10 cellular contexts compared by ENCODE assay signal in genomic region chr11:126332221-126332711, GRCh38. TPM values are rescaled to one million over a fixed set of nuclear protein-coding genes. Genes with fewer than 3 reads are reported as not detected.
DNase-seq lines count a peak whose midpoint lies in the region; ATAC-seq, FAIRE-seq and TF ChIP-seq lines count a peak whose summit lies in the region.
"Had no signal": no experiment of that assay in that cellular context is flagged by ENCODE, and none has a peak within 500 bp of the region (broad histone marks: within the 10 kb centered on the region; RNA-seq: fewer than 3 reads in every experiment).

No MANE protein-coding gene starts in this region.

- H2BK15ac ChIP-seq in H9 (ENCODE audit: low read depth, low read length): no peak overlapping the region

- no peak overlapping the region for H2AK5ac ChIP-seq in H9 (ENCODE audit: insufficient read length, low read length)

- no peaks in the 10 kb centered on the region for H3K27me3 Mint-ChIP-seq in H9 (ENCODE audit: low read depth)

- no peak overlapping the region for H3K14ac ChIP-seq in H9 (ENCODE audit: insufficient read depth, low read length)

- H4K8ac ChIP-seq in H9 (replicated peaks; ENCODE audit: insufficient read length, low read depth, low read length): no peak overlapping the region

- no peaks in the 10 kb centered on the region for H3K9me3 ChIP-seq in left lung
- no peaks in the 10 kb centered on the region for H3K9me3 ChIP-seq in H9 (ENCODE audit: control insufficient read depth, low read depth, low read length)

- H3K4me1 ChIP-seq in left lung: peaks cover 0 to 16% of the 10 kb centered on the region in 2 donors
- no peaks in the 10 kb centered on the region; the same call in 1 of the 2 replicates for H3K4me1 ChIP-seq in H9 (ENCODE audit: insufficient read depth, low read length)

- H3T11ph ChIP-seq in H9 (ENCODE audit: low read length): no peak overlapping the region

- H3K18ac ChIP-seq in H9 (ENCODE audit: insufficient read length, low read depth, low read length): no peak overlapping the region

- H3K79me2 ChIP-seq in H9 (ENCODE audit: insufficient read depth, low read length): no peaks in the 10 kb centered on the region

- H2BK5ac ChIP-seq in H9 (ENCODE audit: insufficient read length, low read length): no peak overlapping the region

- no peaks in the 10 kb centered on the region for H3K79me1 ChIP-seq in H9 (ENCODE audit: insufficient read depth, low read depth, low read length, poor library complexity, severe bottlenecking)

- no peak overlapping the region for H4K91ac ChIP-seq in H9 (ENCODE audit: insufficient read length, low read depth, low read length)

- intact Hi-C loops in left lung (cut with DNase I): no loop called here

- no peak overlapping the region for H3K4me2 ChIP-seq in H9 (ENCODE audit: insufficient read depth, insufficient read length, low read length)

- no peak for FAIRE-seq in bronchial epithelial cell (lab: Jason Lieb, UNC)

- H3K27ac ChIP-seq in left lung: no peak overlapping the region
- no peak overlapping the region for H3K27ac ChIP-seq in H9 (ENCODE audit: insufficient read length, low read depth, low read length)

- no peak for TF ChIP-seq CTCF in bronchial epithelial cell (IDR thresholded peaks at IDR 0.05; ENCODE audit: insufficient read depth, low read length, severe bottlenecking)
- no peak for TF ChIP-seq CTCF in left lung (IDR thresholded peaks at IDR 0.05)
- no peak for TF ChIP-seq CTCF in H9 (conservative IDR thresholded peaks at IDR 0.05)

- no peak overlapping the region for H4K5ac ChIP-seq in H9 (ENCODE audit: insufficient read length, low read depth, low read length)

- H3K4ac ChIP-seq in H9 (ENCODE audit: low read depth, low read length): no peak overlapping the region

- no peak overlapping the region for H2BK120ac ChIP-seq in H9 (ENCODE audit: low read depth, low read length, poor library complexity, severe bottlenecking)

- H3K56ac ChIP-seq in H9 (ENCODE audit: insufficient read length, low read depth, low read length): no peak overlapping the region

- H2AFZ ChIP-seq in H9 (ENCODE audit: low read length): no peak overlapping the region

- H3K4me1 Mint-ChIP-seq in H9: peaks cover 9 to 11% of the 10 kb centered on the region in 2 experiments

- H3K36me3 Mint-ChIP-seq in H9 (ENCODE audit: insufficient read depth in 1 of 3, low read depth in 3 of 3): peaks cover 12 to 36% (median 18%) of the 10 kb centered on the region in 3 experiments; a peak in 6 of 7 replicates

- no peak overlapping the region for H3K9ac ChIP-seq in H9 (ENCODE audit: extremely low read depth, insufficient read length, low read length)

- peaks cover 3% of the 10 kb centered on the region for H4K20me1 ChIP-seq in H9 (ENCODE audit: control insufficient read depth, insufficient read depth, insufficient read length)

- H3K4me3 ChIP-seq in bronchial epithelial cell (ENCODE audit: low read depth, low read length) (no peak overlapping the region), left lung (no peak overlapping the region), H7 (ENCODE audit: insufficient read depth, low read depth, low read length) (no peak overlapping the region)

- no peak overlapping the region; a peak in 2 of 7 replicates for H3K27ac Mint-ChIP-seq in H9

- H2BK20ac ChIP-seq in H9 (ENCODE audit: low read depth, low read length, poor library complexity, severe bottlenecking): no peak overlapping the region

- H3K36me3 ChIP-seq in bronchial epithelial cell (ENCODE audit: control insufficient read depth, insufficient read depth, low read length) (peaks cover 1% of the 10 kb centered on the region), left lung (peaks cover 0 to 26% of the 10 kb centered on the region in 2 donors), H7 (replicated peaks; ENCODE audit: control insufficient read depth, insufficient read depth, low read length) (peaks cover 1% of the 10 kb centered on the region)

- H3K27me3 ChIP-seq in bronchial epithelial cell (ENCODE audit: control insufficient read depth, insufficient read depth, low read length) (no peaks in the 10 kb centered on the region), left lung (no peaks in the 10 kb centered on the region), H9 (ENCODE audit: insufficient read depth, low read length) (no peaks in the 10 kb centered on the region), H7 (ENCODE audit: control insufficient read depth, insufficient read depth, low read length) (no peaks in the 10 kb centered on the region)

- H2BK12ac ChIP-seq in H9 (ENCODE audit: insufficient read length, low read depth, low read length): no peak overlapping the region

- no peak overlapping the region for H3K4me3 Mint-ChIP-seq in H9

- no CpG with 5 or more reads among the region's 5 CpGs for WGBS in H9 (ENCODE audit: extremely low coverage, insufficient read length, low lambda C conversion rate)

- no peaks in the 10 kb centered on the region for H3K23me2 ChIP-seq in H9 (ENCODE audit: insufficient read length, low read depth, low read length, poor library complexity, severe bottlenecking)

- no peaks in the 10 kb centered on the region for H3K9me3 Mint-ChIP-seq in H9

- ATAC-seq in left lung (peak; percentile 53), GM19467 (IDR thresholded peaks at IDR 0.05; ENCODE audit: unreplicated experiment) (no peak), HG03439 (IDR thresholded peaks at IDR 0.05; ENCODE audit: unreplicated experiment) (no peak)

- no peak overlapping the region for H3K23ac ChIP-seq in H9 (ENCODE audit: insufficient read length, low read depth, low read length)

- peak; percentile 69 for DNase-seq in A172 (ENCODE audit: low spot score)
- DNase-seq in H4 (ENCODE audit: low spot score): peak; percentile 30
- peak; percentile 77 for DNase-seq in bronchial epithelial cell (ENCODE audit: low read depth)
- no peak for DNase-seq in left lung
- no peak for DNase-seq in H9
- no peak for DNase-seq in H7
- DNase-seq: GF-D8, NCI-H1694 had no signal

RNA-seq across cellular contexts. Expression of gene ST3GAL4, which starts 23.2 kb away (rescaled TPM):
- total RNA-seq in A172 (2014; rRNA removed; shearing (Covaris generic)): 16.7 and 19.4 TPM in 2 replicates
- 49.8 and 55.9 TPM in 2 replicates for total RNA-seq in H4 (2014; rRNA removed; shearing (Covaris generic))
- 10.9 and 12.4 TPM in 2 replicates for total RNA-seq in bronchial epithelial cell
- 10 to 100 TPM; 33.1 to 35.9 TPM for total RNA-seq in left lung
- 12.2 and 13.6 TPM in 2 replicates for total RNA-seq in H9 (2021)
- total RNA-seq in H7 (2014; rRNA removed; shearing (Covaris generic)): 16.0 and 19.4 TPM in 2 replicates

RNA-seq across cellular contexts. Expression of gene DCPS, which starts 28.4 kb away (rescaled TPM):
- total RNA-seq in A172 (2014; rRNA removed; shearing (Covaris generic)): 16.2 and 16.6 TPM in 2 replicates
- 25.9 and 36.9 TPM in 2 replicates for total RNA-seq in H4 (2014; rRNA removed; shearing (Covaris generic))
- total RNA-seq in bronchial epithelial cell (9.5 and 11.6 TPM in 2 replicates), left lung (10 to 100 TPM; 16.4 to 18.0 TPM), H9 (2021) (24.4 and 27.7 TPM in 2 replicates)
- 21.4 TPM in 2 replicates for total RNA-seq in H7 (2014; rRNA removed; shearing (Covaris generic))

RNA-seq across cellular contexts. Expression of gene TIRAP, which starts 49.4 kb away (rescaled TPM):
- 2.3 and 4.1 TPM in 2 replicates for total RNA-seq in A172 (2014; rRNA removed; shearing (Covaris generic))
- 1.8 and 3.9 TPM in 2 replicates for total RNA-seq in H4 (2014; rRNA removed; shearing (Covaris generic))
- total RNA-seq in bronchial epithelial cell (2.1 and 3.3 TPM in 2 replicates), left lung (10 to 100 TPM in 1 of 2 donors, 1 to 10 TPM in 1; 8.5 to 15.4 TPM), H9 (2021) (7.0 and 7.3 TPM in 2 replicates)
- total RNA-seq in H7 (2014; rRNA removed; shearing (Covaris generic)): 4.2 and 5.8 TPM in 2 replicates

Comparison
In these comparisons a context has a peak if more than half of its experiments do, and no peak if none do; other contexts are left out.
1. DNase-seq: peak in A172 (single experiment), H4 (single experiment) and bronchial epithelial cell (single experiment); none in left lung (0 of 2), H9 (single experiment) and H7 (single experiment).